8 cellular contexts compared by ENCODE assay signal in the genomic region with DNA sequence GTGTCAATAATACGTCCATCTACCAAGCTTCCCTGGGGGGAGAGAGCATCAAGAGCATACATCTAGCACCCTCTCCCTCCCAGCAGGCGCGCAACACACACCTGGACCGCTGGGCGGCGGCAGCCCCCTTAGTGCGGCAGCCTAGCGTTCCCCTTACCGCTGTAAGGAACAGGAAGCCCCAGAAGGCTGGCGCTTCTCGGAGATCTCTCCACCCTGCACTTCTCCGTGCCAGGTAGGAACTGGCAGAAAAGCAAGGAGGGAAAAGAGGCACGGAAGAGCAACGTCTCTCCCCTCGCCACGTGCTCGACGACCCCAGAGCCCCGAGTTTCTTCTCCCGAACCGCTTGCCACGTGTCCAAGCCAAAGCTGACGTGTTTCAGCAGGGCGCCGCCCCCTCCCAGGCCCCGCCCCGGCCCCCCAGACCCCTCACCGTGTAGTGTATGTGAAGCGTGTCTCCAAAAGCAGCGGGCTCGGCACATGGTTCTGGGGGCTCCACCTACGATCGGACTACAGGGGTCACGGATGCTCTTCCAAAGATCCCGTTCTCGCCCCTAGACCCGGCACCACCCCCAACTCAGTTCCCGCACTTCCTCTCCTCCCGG. TPM values are rescaled to one million over a fixed set of nuclear protein-coding genes. Genes with fewer than 3 reads are reported as not detected.
DNase-seq lines count a peak whose midpoint lies in the region; ATAC-seq and TF ChIP-seq lines count a peak whose summit lies in the region.

No MANE protein-coding gene starts in this region.

- no peak for TF ChIP-seq POLR2A in breast epithelium (IDR thresholded peaks at IDR 0.05)

- intact Hi-C loops in breast epithelium (cut with DNase I; ENCODE audit: low total_unique reads), result no loop called here
- intact Hi-C loops in MCF 10A (cut with micrococcal nuclease), result no loop called here

- ATAC-seq in HG02981 (IDR thresholded peaks at IDR 0.05; ENCODE audit: unreplicated experiment), result peak; percentile 90

- H3K9me3 Mint-ChIP-seq in MCF 10A (ENCODE audit: unreplicated experiment), result no peaks in the 10 kb centered on the region

- H3K27me3 Mint-ChIP-seq in MCF 10A (ENCODE audit: insufficient read depth, unreplicated experiment), result no peaks in the 10 kb centered on the region

- no peaks in the 10 kb centered on the region for H3K27me3 ChIP-seq in breast epithelium
- no peaks in the 10 kb centered on the region for H3K27me3 ChIP-seq in OCI-LY3 (ENCODE audit: low read depth, low read length)
- no peaks in the 10 kb centered on the region for H3K27me3 ChIP-seq in right atrium auricular region

- peak overlapping the region; percentile 98 for H3K4me2 ChIP-seq in OCI-LY3 (ENCODE audit: low read length)

- CTCF ChIA-PET in MCF 10A (lab: Yijun Ruan, JAX), result interaction anchor here (1.1 to 3.4 kb wide), 4 partner anchors 11 to 53 kb away, joined by 3 to 18 read pairs (median 5); a partner anchor contains a TSS

- H3K4me1 Mint-ChIP-seq in MCF 10A (ENCODE audit: insufficient read depth, unreplicated experiment), result no peaks in the 10 kb centered on the region

- H3K36me3 Mint-ChIP-seq in MCF 10A (ENCODE audit: insufficient read depth, unreplicated experiment), result peaks cover 83% of the 10 kb centered on the region

- peak in 2 of 3 donors; percentile 27 to 46 for TF ChIP-seq CTCF in breast epithelium (IDR thresholded peaks at IDR 0.05)
- TF ChIP-seq CTCF in MCF 10A (IDR thresholded peaks at IDR 0.05; ENCODE audit: unreplicated experiment), result no peak
- TF ChIP-seq CTCF in OCI-LY3 (IDR thresholded peaks at IDR 0.05; ENCODE audit: low read depth, low read length), result peak; percentile 83
- TF ChIP-seq CTCF in right atrium auricular region (IDR thresholded peaks at IDR 0.05), result peak in 1 of 2 donors; percentile 64

- no peaks in the 10 kb centered on the region for H4K20me1 ChIP-seq in OCI-LY3 (ENCODE audit: insufficient read depth, low read length)

- H3K4me1 ChIP-seq in breast epithelium, result no peaks in the 10 kb centered on the region
- H3K4me1 ChIP-seq in OCI-LY3 (ENCODE audit: low read length), result peaks cover 18% of the 10 kb centered on the region
- H3K4me1 ChIP-seq in right atrium auricular region, result peaks cover 0 to 14% of the 10 kb centered on the region in 2 donors

- H3K36me3 ChIP-seq in breast epithelium, result no peaks in the 10 kb centered on the region
- peaks cover 17% of the 10 kb centered on the region for H3K36me3 ChIP-seq in OCI-LY3 (replicated peaks; ENCODE audit: low read depth, low read length)
- H3K36me3 ChIP-seq in right atrium auricular region, result no peaks in the 10 kb centered on the region

- H3K79me2 ChIP-seq in OCI-LY3 (ENCODE audit: low read length), result peaks cover 17% of the 10 kb centered on the region

- peak overlapping the region; percentile 59; the same call in 1 of the 2 replicates for H2AFZ ChIP-seq in OCI-LY3 (ENCODE audit: low read depth, low read length)

- DNase-seq in breast epithelium (ENCODE audit: low spot score in 2 of 2) (peak in 1 of 2 donors; percentile 49), MCF 10A (ENCODE audit: unreplicated experiment) (no peak), activated gamma-delta T cell treated with Interleukin-2 at 50 U/mL for 16 hours (peak; percentile 81), right atrium auricular region (ENCODE audit: low spot score) (no peak), OCI-M1 (lab: John Stamatoyannopoulos, UW) (no peak)

- H3K9me3 ChIP-seq in breast epithelium (no peaks in the 10 kb centered on the region), OCI-LY3 (ENCODE audit: insufficient read depth, low read length) (no peaks in the 10 kb centered on the region), right atrium auricular region (no peaks in the 10 kb centered on the region)

- H3K4me3 ChIP-seq in breast epithelium, result peak overlapping the region; percentile 64 to 93 (median 87)
- H3K4me3 ChIP-seq in OCI-LY3 (ENCODE audit: low read length), result peak overlapping the region; percentile 95
- H3K4me3 ChIP-seq in right atrium auricular region, result peak overlapping the region; percentile 61 to 72
- H3K4me3 ChIP-seq in skin epidermis, result peak overlapping the region; percentile 64 to 93 (median 82)

- peak overlapping the region; percentile 61 to 73 for H3K27ac ChIP-seq in breast epithelium
- H3K27ac ChIP-seq in OCI-LY3 (ENCODE audit: low read length), result peak overlapping the region; percentile 69
- peak overlapping the region in 1 of 2 donors; percentile 67 for H3K27ac ChIP-seq in right atrium auricular region
- H3K27ac ChIP-seq in skin epidermis, result peak overlapping the region; percentile 20 to 94 (median 82)

- BruUV-seq in MCF 10A (replicated peaks; lab: Mats Ljungman, UMichigan), result no TSS peak

- POLR2A ChIA-PET in MCF 10A (lab: Yijun Ruan, JAX), result no interaction called here

- no peak overlapping the region for H3K4me3 Mint-ChIP-seq in MCF 10A (ENCODE audit: unreplicated experiment)

- peak overlapping the region; percentile 94 for H3K9ac ChIP-seq in OCI-LY3 (ENCODE audit: low read length)

- no peak overlapping the region for H3K27ac Mint-ChIP-seq in MCF 10A (ENCODE audit: low read depth, unreplicated experiment)

RNA-seq across cellular contexts. Expression of a gene that starts 0.6 kb away (rescaled TPM):
- 10 to 100 TPM in 2 of 3 donors, 1 to 10 TPM in 1; 3.7 to 15.7 (median 13.5) TPM for total RNA-seq in breast epithelium
- 11.0 and 13.1 TPM in 2 replicates for total RNA-seq in MCF 10A (2022)
- total RNA-seq in right atrium auricular region, result 10 to 100 TPM in 1 of 2 donors, 1 to 10 TPM in 1; 9.1 to 10.2 TPM

RNA-seq across cellular contexts. Expression of a gene that starts 32.6 kb away (rescaled TPM):
- total RNA-seq in breast epithelium (10 to 100 TPM; 65.2 to 86.2 (median 75.2) TPM), MCF 10A (2022) (117 and 129 TPM in 2 replicates), right atrium auricular region (10 to 100 TPM; 35.5 to 48.8 TPM)

RNA-seq across cellular contexts. Expression of a gene that starts 46.8 kb away (rescaled TPM):
- 1 to 10 TPM in 1 of 3 donors, under 1 TPM in 1, not detected in 1; 0.29 to 1.3 TPM for total RNA-seq in breast epithelium
- total RNA-seq in MCF 10A (2022), result 1.1 TPM in 1 of 2 replicates, not detected in the other
- total RNA-seq in right atrium auricular region, result under 1 TPM in 1 of 2 donors, not detected in 1; 0.74 TPM

RNA-seq across cellular contexts. Expression of a gene that starts 53.4 kb away (rescaled TPM):
- total RNA-seq in breast epithelium, result not detected
- not detected in 2 replicates for total RNA-seq in MCF 10A (2022)
- not detected for total RNA-seq in right atrium auricular region

RNA-seq across cellular contexts. Expression of a gene that starts 59.0 kb away (rescaled TPM):
- total RNA-seq in breast epithelium (1 to 10 TPM; 1.1 to 5.4 (median 3.3) TPM), MCF 10A (2022) (1.0 and 1.2 TPM in 2 replicates), right atrium auricular region (under 1 TPM in 1 of 2 donors, not detected in 1; 0.70 TPM)
